In the genomic region with DNA sequence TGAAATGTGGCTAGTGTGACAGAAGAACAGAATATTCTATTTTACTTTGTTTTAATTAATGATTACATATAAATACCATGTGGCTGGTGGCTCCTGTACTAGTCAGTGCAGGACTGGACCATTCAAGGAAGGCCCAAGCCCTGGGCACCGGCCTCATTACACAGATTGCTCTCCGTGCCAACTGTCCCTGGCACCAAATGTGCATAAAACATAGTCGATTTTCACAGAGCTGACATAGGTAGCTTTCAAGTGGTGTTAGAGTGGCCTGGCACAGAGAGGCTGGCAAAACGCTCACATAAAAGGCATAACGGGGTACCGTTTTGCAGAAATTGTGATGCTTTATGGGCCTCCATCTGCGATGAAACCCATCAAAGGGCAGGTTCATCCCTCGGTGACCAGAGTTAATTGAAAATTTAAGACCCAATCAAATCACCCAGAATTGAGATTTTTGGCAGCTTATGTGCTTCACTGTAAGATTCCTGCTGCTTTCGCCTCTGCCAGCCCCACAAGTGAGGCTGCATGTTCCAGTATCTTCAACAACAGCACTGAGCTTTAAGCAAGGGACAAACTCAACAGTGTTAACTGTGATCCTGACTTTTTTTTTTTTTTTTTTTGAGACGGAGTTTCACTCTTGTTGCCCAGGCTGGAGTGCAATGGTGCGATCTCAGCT, we compare ENCODE assay signal across 22 cellular contexts.
"Had no signal": no experiment of that assay in that cellular context is flagged by ENCODE, and none has a peak within 500 bp of the region (broad histone marks: within the 10 kb centered on the region; RNA-seq: fewer than 3 reads in every experiment).

No MANE protein-coding gene starts in this region.

- H3K27ac Mint-ChIP-seq: natural killer cell treated with Interleukin-12 subunit alpha and Interleukin-12 subunit beta and Interleukin-15 and Interleukin-18, amount 100 ng/mL, for 72 hours; neural progenitor cell; progenitor cell of endocrine pancreas had no signal

- H3K27ac ChIP-seq: esophagus squamous epithelium, neural progenitor cell, pancreas, stomach, thoracic aorta had no signal

- H3K27me3 ChIP-seq: esophagus squamous epithelium, gastroesophageal sphincter, neural progenitor cell, pancreas, stomach had no signal

- H3K9me3 Mint-ChIP-seq: immature natural killer cell; natural killer cell treated with Interleukin-12 subunit alpha and Interleukin-12 subunit beta and Interleukin-15 and Interleukin-18, amount 100 ng/mL, for 72 hours had no signal

- H3K9ac ChIP-seq: neural progenitor cell had no signal

- H3K9me3 ChIP-seq: esophagus squamous epithelium, gastroesophageal sphincter, pancreas, stomach, thoracic aorta had no signal

- H3K4me3 Mint-ChIP-seq: immature natural killer cell; natural killer cell treated with Interleukin-12 subunit alpha and Interleukin-12 subunit beta and Interleukin-15 and Interleukin-18, amount 100 ng/mL, for 72 hours; neural progenitor cell had no signal

- H3K4me3 ChIP-seq: esophagus squamous epithelium, gastroesophageal sphincter, lung, neural progenitor cell, pancreas, stomach, thoracic aorta had no signal

- H3K4me1 ChIP-seq: pancreas had no signal

- H2AFZ ChIP-seq: neural progenitor cell had no signal

- H3K36me3 ChIP-seq: neural progenitor cell, pancreas had no signal

- DNase-seq: dermis blood vessel endothelial cell; esophagus squamous epithelium; foreskin fibroblast; immature natural killer cell; left ventricle myocardium superior; mesenchymal stem cell; midbrain; nucleus accumbens; right cardiac atrium; small intestine; stimulated activated CD4-positive, alpha-beta T cell treated with anti-CD3 and anti-CD28 coated beads, Interleukin-12 subunit alpha, Interleukin-12 subunit beta, amount 100 ng/mL, for 4 hours; stimulated activated naive CD4-positive, alpha-beta T cell; stomach; substantia nigra; trophoblast cell had no signal

- H3K27me3 Mint-ChIP-seq: natural killer cell treated with Interleukin-12 subunit alpha and Interleukin-12 subunit beta and Interleukin-15 and Interleukin-18, amount 100 ng/mL, for 72 hours had no signal

- H3K4me2 ChIP-seq: neural progenitor cell had no signal

- ATAC-seq: gastroesophageal sphincter; left ventricle myocardium superior; natural killer cell treated with Interleukin-12 subunit alpha and Interleukin-12 subunit beta and Interleukin-15 and Interleukin-18, amount 100 ng/mL, for 72 hours; right cardiac atrium had no signal
